ENCODE assay signal across 15 cellular contexts in genomic region chr19:49667473-49667872, GRCh38. TPM values are rescaled to one million over a fixed set of nuclear protein-coding genes. Genes with fewer than 3 reads are reported as not detected.
DNase-seq lines count a peak whose midpoint lies in the region; ATAC-seq, FAIRE-seq and TF ChIP-seq lines count a peak whose summit lies in the region.
"Had no signal": no experiment of that assay in that cellular context is flagged by ENCODE, and none has a peak within 500 bp of the region (broad histone marks: within the 10 kb centered on the region; RNA-seq: fewer than 3 reads in every experiment).

No MANE protein-coding gene starts in this region.

- H3K27ac ChIP-seq in OCI-LY7 (ENCODE audit: low read depth, low read length, poor library complexity, severe bottlenecking) (no peak overlapping the region), K562 (ENCODE audit: extremely low read depth, low read depth, low read length) (peak overlapping the region; percentile 91)

- TF ChIP-seq POLR2A in K562 (conservative IDR thresholded peaks at IDR 0.05), result no peak

- ATAC-seq in K562, result no peak

- H2AFZ ChIP-seq in OCI-LY7 (ENCODE audit: low read length) (no peak overlapping the region), K562 (ENCODE audit: low read depth, low read length) (no peak overlapping the region)

- POLR2A ChIA-PET in OCI-LY7 (lab: Charles Lee) (interaction anchor here (0.6 kb wide), 1 partner anchor 140 kb away, joined by 3 read pairs; the partner anchor contains the start of gene RCN3), K562 (lab: Yijun Ruan, JAX) (interaction anchor here (5.2 to 6.1 kb wide), 2 partner anchors 9 to 11 kb away, joined by 28 to 35 read pairs; partner anchors contain the start of gene PRMT1)

- FAIRE-seq in K562 (lab: Jason Lieb, UNC), result peak; percentile 40
- FAIRE-seq: G401.6 had no signal

- H3K9me2 ChIP-seq in OCI-LY7 (ENCODE audit: insufficient read depth, low read length), result no peaks in the 10 kb centered on the region
- H3K9me2 ChIP-seq: SK-N-SH had no signal

- peaks cover 19% of the 10 kb centered on the region for H3K36me3 Mint-ChIP-seq in activated naive CD4-positive, alpha-beta T cell treated with anti-CD3 and anti-CD28 coated beads for 36 hours (ENCODE audit: low read depth)

- CTCF ChIA-PET in activated naive CD4-positive, alpha-beta T cell treated with anti-CD3 and anti-CD28 coated beads for 36 hours (lab: Charles Lee), result interaction anchor here (1.4 kb wide), 1 partner anchor 13 kb away, joined by 3 read pairs; no protein-coding TSS in a partner anchor
- CTCF ChIA-PET in OCI-LY7 (lab: Charles Lee; ENCODE audit: unreplicated experiment), result no interaction called here
- CTCF ChIA-PET in K562 (lab: Yijun Ruan, JAX; ENCODE audit: low intra/inter-chr PET ratio), result no interaction called here

- in situ Hi-C loops in K562 (cut with MboI), result no loop called here

- H3K79me2 ChIP-seq in OCI-LY7 (ENCODE audit: insufficient read depth, low read depth, low read length), result peaks cover 34% of the 10 kb centered on the region
- peaks cover 58% of the 10 kb centered on the region for H3K79me2 ChIP-seq in K562 (ENCODE audit: control insufficient read depth, insufficient read depth, low read length)

- no peak for TF ChIP-seq EP300 in K562 (IDR thresholded peaks at IDR 0.05; ENCODE audit: low read length)

- no peak for DNase-seq in activated naive CD4-positive, alpha-beta T cell treated with anti-CD3 and anti-CD28 coated beads for 36 hours
- DNase-seq in activated naive CD4-positive, alpha-beta T cell treated with anti-CD3 and anti-CD28 coated beads, Interleukin-2, amount 50 U/mL, for 16 hours, result no peak
- no peak for DNase-seq in OCI-LY7 (ENCODE audit: low spot score)
- peak in 1 of 4 experiments; percentile 31 for DNase-seq in K562 (ENCODE audit: extremely low read depth in 1 of 4, low spot score in 3 of 4)
- no peak for DNase-seq in NCI-H82 treated with DMSO at 0.1 percent for 48 hours (lab: John Stamatoyannopoulos, UW; ENCODE audit: unreplicated experiment)
- DNase-seq in NCI-H2081 treated with DMSO at 0.1 percent for 48 hours (lab: John Stamatoyannopoulos, UW), result no peak
- DNase-seq in iPS-NIHi11 (ENCODE audit: low spot score), result no peak
- DNase-seq: activated CD4-positive, CD25-positive, alpha-beta regulatory T cell treated with anti-CD3 and anti-CD28 coated beads, Interleukin-2, amount 50 U/mL, for 72 hours; NCI-H1694 treated with DMSO at 0.1 percent for 48 hours; NCI-H69; SK-N-SH; stimulated activated CD4-positive, alpha-beta T cell treated with anti-CD3 and anti-CD28 coated beads, Interleukin-2, amount 100 ng/mL, for 24 hours; stimulated activated naive CD4-positive, alpha-beta T cell had no signal

- TF ChIP-seq CTCF in OCI-LY7 (conservative IDR thresholded peaks at IDR 0.05; ENCODE audit: low read length) (no peak), K562 (IDR thresholded peaks at IDR 0.05 in 2 of 3, conservative IDR thresholded peaks at IDR 0.05 in 1 of 3; ENCODE audit: insufficient read depth in 2 of 3, low read depth in 1 of 3, low read length in 3 of 3) (no peak)

- H3K27me3 ChIP-seq in K562 (ENCODE audit: control insufficient read depth in 2 of 2, insufficient read depth in 2 of 2, low read length in 2 of 2), result no peaks in the 10 kb centered on the region
- no peaks in the 10 kb centered on the region for H3K27me3 ChIP-seq in skeletal muscle satellite cell (ENCODE audit: control insufficient read depth, insufficient read depth, low read length)

- H3K36me3 ChIP-seq in OCI-LY7 (ENCODE audit: insufficient read depth, low read length) (peaks cover 28% of the 10 kb centered on the region), K562 (ENCODE audit: control insufficient read depth, insufficient read depth, low read length) (peaks cover 56% of the 10 kb centered on the region), skeletal muscle satellite cell (ENCODE audit: insufficient read depth, low read length) (peaks cover 11% of the 10 kb centered on the region)

- H3K4me3 Mint-ChIP-seq in activated naive CD4-positive, alpha-beta T cell treated with anti-CD3 and anti-CD28 coated beads for 36 hours, result peak overlapping the region; percentile 98

- peaks cover 29% of the 10 kb centered on the region for H3K4me1 ChIP-seq in OCI-LY7 (ENCODE audit: insufficient read depth, low read length, poor library complexity, severe bottlenecking)
- peaks cover 16 to 35% of the 10 kb centered on the region in 2 experiments; a peak in 4 of 5 replicates for H3K4me1 ChIP-seq in K562 (replicated peaks in 1 of 2; ENCODE audit: control insufficient read depth in 2 of 2, insufficient read depth in 2 of 2, low read length in 2 of 2)
- H3K4me1 ChIP-seq in skeletal muscle satellite cell (ENCODE audit: control insufficient read depth, insufficient read depth, low read length), result peaks cover 27% of the 10 kb centered on the region

- H4K20me1 ChIP-seq in OCI-LY7 (ENCODE audit: insufficient read depth, low read length) (no peaks in the 10 kb centered on the region), K562 (replicated peaks; ENCODE audit: control insufficient read depth, insufficient read depth, low read length) (peaks cover 6% of the 10 kb centered on the region; the same call in 1 of the 2 replicates)

- no TSS peak for BruUV-seq in OCI-LY7 (replicated peaks; lab: Mats Ljungman, UMichigan)
- BruUV-seq in K562 (replicated peaks; lab: Mats Ljungman, UMichigan), result no TSS peak

- intact Hi-C loops in activated naive CD4-positive, alpha-beta T cell treated with anti-CD3 and anti-CD28 coated beads for 36 hours (cut with micrococcal nuclease), result no loop called here
- intact Hi-C loops in OCI-LY7 (cut with micrococcal nuclease; ENCODE audit: unreplicated experiment), result no loop called here
- intact Hi-C loops in K562 (cut with micrococcal nuclease), result no loop called here

- no peak for TF ChIP-seq RAD21 in K562 (CRISPR knock-in tag; conservative IDR thresholded peaks at IDR 0.05 in 1 of 2, IDR thresholded peaks at IDR 0.05 in 1 of 2)

- H3K4me2 ChIP-seq in OCI-LY7 (ENCODE audit: low read length) (peak overlapping the region; percentile 98), K562 (ENCODE audit: insufficient read depth, low read length) (peak overlapping the region; percentile 99), skeletal muscle satellite cell (ENCODE audit: low read length) (peak overlapping the region; percentile 95)

- H3K9me1 ChIP-seq in K562 (ENCODE audit: control insufficient read depth, insufficient read depth, low read length), result no peaks in the 10 kb centered on the region

- no peaks in the 10 kb centered on the region for H3K27me3 Mint-ChIP-seq in activated naive CD4-positive, alpha-beta T cell treated with anti-CD3 and anti-CD28 coated beads for 36 hours (ENCODE audit: low read depth)

- no peaks in the 10 kb centered on the region for H3K9me3 Mint-ChIP-seq in activated naive CD4-positive, alpha-beta T cell treated with anti-CD3 and anti-CD28 coated beads for 36 hours

- no peaks in the 10 kb centered on the region for H3K9me3 ChIP-seq in OCI-LY7 (ENCODE audit: low read length)
- H3K9me3 ChIP-seq in K562 (replicated peaks; ENCODE audit: control insufficient read depth, insufficient read depth, low read depth, low read length), result no peaks in the 10 kb centered on the region
- H3K9me3 ChIP-seq in skeletal muscle satellite cell (replicated peaks; ENCODE audit: low read length), result no peaks in the 10 kb centered on the region
- H3K9me3 ChIP-seq: SK-N-SH had no signal

- 70% methylated on average over 2 of the region's 2 CpGs for WGBS in K562 (ENCODE audit: insufficient coverage, low coverage, missing lambda C conversion rate)

- peak overlapping the region; percentile 94 to 98 for H3K9ac ChIP-seq in K562 (ENCODE audit: insufficient read depth in 1 of 2, low read depth in 2 of 2, low read length in 2 of 2)
- no peak overlapping the region for H3K9ac ChIP-seq in skeletal muscle satellite cell (ENCODE audit: low read depth, low read length)

- peaks cover 39% of the 10 kb centered on the region for H3K4me1 Mint-ChIP-seq in activated naive CD4-positive, alpha-beta T cell treated with anti-CD3 and anti-CD28 coated beads for 36 hours (ENCODE audit: low read depth)

- no peak overlapping the region for H3K27ac Mint-ChIP-seq in activated naive CD4-positive, alpha-beta T cell treated with anti-CD3 and anti-CD28 coated beads for 36 hours

- peak overlapping the region; percentile 90 for H3K4me3 ChIP-seq in OCI-LY7 (ENCODE audit: low read depth, low read length, poor library complexity, severe bottlenecking)
- H3K4me3 ChIP-seq in K562, result peak overlapping the region; percentile 81
- no peak overlapping the region for H3K4me3 ChIP-seq in skeletal muscle satellite cell (ENCODE audit: low read length)

RNA-seq across cellular contexts. Expression of gene BCL2L12, which starts 1.7 kb away (rescaled TPM):
- 10 to 100 TPM; 70.5 to 75.6 TPM for total RNA-seq in activated naive CD4-positive, alpha-beta T cell treated with anti-CD3 and anti-CD28 coated beads for 36 hours
- 38.9 and 41.3 TPM in 2 replicates for total RNA-seq in OCI-LY7 (2014; rRNA removed; shearing (Covaris generic))
- total RNA-seq in OCI-LY7 (2022) (65.4 and 75.5 TPM in 2 replicates), K562 (2014; rRNA removed) (128 and 169 TPM in 2 replicates), K562 (2014; rRNA removed; fragmentation: Illumina TruSeq; extraction: Trizol) (17.0 and 18.8 TPM in 2 replicates), K562 (2015; rRNA removed; fragmentation: Illumina TruSeq; extraction: Trizol) (26.5 and 29.4 TPM in 2 replicates), K562 (2021) (183 and 185 TPM in 2 replicates)
- total RNA-seq in K562 (2011; cell fraction: chromatin; rRNA removed; ENCODE audit: low replicate concordance), result 31.5 and 83.3 TPM in 2 replicates
- total RNA-seq in K562 (2011; cell fraction: nucleolus; rRNA removed), result 79.4 and 85.7 TPM in 2 replicates
- 47.0 and 50.7 TPM in 2 replicates for total RNA-seq in K562 (2011; cell fraction: nucleoplasm; rRNA removed)
- polyA plus RNA-seq in K562 (2011; rRNA removed) (81.2 and 95.3 TPM in 2 replicates), K562 (2014; fragmentation: Illumina TruSeq; extraction: Trizol) (85.6 and 184 TPM in 2 replicates), K562 (2014; fragmentation: Nextera tagmentation; extraction: Ambion mirVana) (1 to 10 TPM; 7.4 to 7.5 TPM), K562 (2014; rRNA removed) (263 and 282 TPM in 2 replicates)
- 132 and 350 TPM in 2 replicates for polyA plus RNA-seq in K562 (2011; cell fraction: cytosol; rRNA removed)
- 132 and 212 TPM in 2 replicates for polyA plus RNA-seq in K562 (2011; cell fraction: nucleus; rRNA removed)
- polyA plus RNA-seq in K562 (2012), result 164 and 177 TPM in 2 replicates
- polyA minus RNA-seq in K562 (2011; rRNA and poly(A)+ RNA removed), result 8.8 and 10.7 TPM in 2 replicates
- polyA minus RNA-seq in K562 (2011; cell fraction: cytosol; rRNA and poly(A)+ RNA removed), result 29.2 and 36.0 TPM in 2 replicates
- polyA minus RNA-seq in K562 (2011; cell fraction: nucleus; rRNA and poly(A)+ RNA removed), result 22.6 and 24.0 TPM in 2 replicates
- total RNA-seq in skeletal muscle satellite cell (2012; rRNA removed), result 5.3 and 9.0 TPM in 2 replicates

RNA-seq across cellular contexts. Expression of gene IRF3, which starts 1.8 kb away (rescaled TPM):
- 10 to 100 TPM; 85.2 to 97.8 TPM for total RNA-seq in activated naive CD4-positive, alpha-beta T cell treated with anti-CD3 and anti-CD28 coated beads for 36 hours
- total RNA-seq in OCI-LY7 (2014; rRNA removed; shearing (Covaris generic)), result 116 and 117 TPM in 2 replicates
- 96.6 and 98.5 TPM in 2 replicates for total RNA-seq in OCI-LY7 (2022)
- total RNA-seq in K562 (2011; cell fraction: chromatin; rRNA removed; ENCODE audit: low replicate concordance), result 63.4 and 152 TPM in 2 replicates
- total RNA-seq in K562 (2011; cell fraction: nucleolus; rRNA removed), result 90.7 and 93.9 TPM in 2 replicates
- total RNA-seq in K562 (2011; cell fraction: nucleoplasm; rRNA removed), result 78.8 and 106 TPM in 2 replicates
- total RNA-seq in K562 (2014; rRNA removed), result 113 and 160 TPM in 2 replicates
- 28.5 and 40.9 TPM in 2 replicates for total RNA-seq in K562 (2014; rRNA removed; fragmentation: Illumina TruSeq; extraction: Trizol)
- total RNA-seq in K562 (2015; rRNA removed; fragmentation: Illumina TruSeq; extraction: Trizol), result 64.0 and 65.4 TPM in 2 replicates
- 125 and 132 TPM in 2 replicates for total RNA-seq in K562 (2021)
- 54.5 and 66.4 TPM in 2 replicates for polyA plus RNA-seq in K562 (2011; rRNA removed)
- 56.8 and 134 TPM in 2 replicates for polyA plus RNA-seq in K562 (2011; cell fraction: cytosol; rRNA removed)
- 106 and 215 TPM in 2 replicates for polyA plus RNA-seq in K562 (2011; cell fraction: nucleus; rRNA removed)
- polyA plus RNA-seq in K562 (2012), result 119 and 139 TPM in 2 replicates
- 118 and 119 TPM in 2 replicates for polyA plus RNA-seq in K562 (2014; fragmentation: Illumina TruSeq; extraction: Trizol)
- polyA plus RNA-seq in K562 (2014; fragmentation: Nextera tagmentation; extraction: Ambion mirVana), result 10 to 100 TPM in 1 of 2 experiments, 1 to 10 TPM in 1; 7.5 to 11.6 TPM
- 118 and 145 TPM in 2 replicates for polyA plus RNA-seq in K562 (2014; rRNA removed)
- 11.1 and 16.9 TPM in 2 replicates for polyA minus RNA-seq in K562 (2011; rRNA and poly(A)+ RNA removed)
- 36.4 and 44.4 TPM in 2 replicates for polyA minus RNA-seq in K562 (2011; cell fraction: cytosol; rRNA and poly(A)+ RNA removed)
- polyA minus RNA-seq in K562 (2011; cell fraction: nucleus; rRNA and poly(A)+ RNA removed), result 13.9 and 17.5 TPM in 2 replicates
- total RNA-seq in skeletal muscle satellite cell (2012; rRNA removed), result 36.5 and 38.7 TPM in 2 replicates

RNA-seq across cellular contexts. Expression of gene PRMT1, which starts 9.6 kb away (rescaled TPM):
- total RNA-seq in activated naive CD4-positive, alpha-beta T cell treated with anti-CD3 and anti-CD28 coated beads for 36 hours, result 100 to 1,000 TPM; 380 to 394 TPM
- total RNA-seq in OCI-LY7 (2014; rRNA removed; shearing (Covaris generic)), result 403 and 412 TPM in 2 replicates
- 266 and 285 TPM in 2 replicates for total RNA-seq in OCI-LY7 (2022)
- 329 and 693 TPM in 2 replicates for total RNA-seq in K562 (2011; cell fraction: chromatin; rRNA removed; ENCODE audit: low replicate concordance)
- 420 and 469 TPM in 2 replicates for total RNA-seq in K562 (2011; cell fraction: nucleolus; rRNA removed)
- total RNA-seq in K562 (2011; cell fraction: nucleoplasm; rRNA removed), result 336 and 338 TPM in 2 replicates
- 371 and 483 TPM in 2 replicates for total RNA-seq in K562 (2014; rRNA removed)
- total RNA-seq in K562 (2014; rRNA removed; fragmentation: Illumina TruSeq; extraction: Trizol), result 132 and 169 TPM in 2 replicates
- 326 and 337 TPM in 2 replicates for total RNA-seq in K562 (2015; rRNA removed; fragmentation: Illumina TruSeq; extraction: Trizol)
- total RNA-seq in K562 (2021), result 324 and 326 TPM in 2 replicates
- polyA plus RNA-seq in K562 (2011; rRNA removed), result 407 and 436 TPM in 2 replicates
- 562 and 863 TPM in 2 replicates for polyA plus RNA-seq in K562 (2011; cell fraction: cytosol; rRNA removed)
- polyA plus RNA-seq in K562 (2011; cell fraction: nucleus; rRNA removed), result 575 and 667 TPM in 2 replicates
- 194 and 423 TPM in 2 replicates for polyA plus RNA-seq in K562 (2012)
- polyA plus RNA-seq in K562 (2014; fragmentation: Illumina TruSeq; extraction: Trizol), result 446 and 465 TPM in 2 replicates
- polyA plus RNA-seq in K562 (2014; fragmentation: Nextera tagmentation; extraction: Ambion mirVana), result 10 to 100 TPM; 13.3 to 74.0 TPM
- polyA plus RNA-seq in K562 (2014; rRNA removed), result 464 and 510 TPM in 2 replicates
- polyA minus RNA-seq in K562 (2011; rRNA and poly(A)+ RNA removed), result 337 and 429 TPM in 2 replicates
- polyA minus RNA-seq in K562 (2011; cell fraction: cytosol; rRNA and poly(A)+ RNA removed), result 187 and 188 TPM in 2 replicates
- 171 and 244 TPM in 2 replicates for polyA minus RNA-seq in K562 (2011; cell fraction: nucleus; rRNA and poly(A)+ RNA removed)
- 303 and 305 TPM in 2 replicates for total RNA-seq in skeletal muscle satellite cell (2012; rRNA removed)

RNA-seq across cellular contexts. Expression of gene ADM5, which starts 21.9 kb away (rescaled TPM):
- total RNA-seq in activated naive CD4-positive, alpha-beta T cell treated with anti-CD3 and anti-CD28 coated beads for 36 hours, result 1 to 10 TPM; 1.4 to 1.8 TPM
- 11.8 and 16.5 TPM in 2 replicates for total RNA-seq in OCI-LY7 (2014; rRNA removed; shearing (Covaris generic))
- total RNA-seq in OCI-LY7 (2022) (15.3 and 17.9 TPM in 2 replicates), K562 (2014; rRNA removed) (2.4 and 2.7 TPM in 2 replicates), K562 (2014; rRNA removed; fragmentation: Illumina TruSeq; extraction: Trizol) (0.32 and 0.47 TPM in 2 replicates), K562 (2015; rRNA removed; fragmentation: Illumina TruSeq; extraction: Trizol) (1.9 and 2.4 TPM in 2 replicates), K562 (2021) (5.4 and 7.0 TPM in 2 replicates)
- 13.0 and 50.8 TPM in 2 replicates for total RNA-seq in K562 (2011; cell fraction: chromatin; rRNA removed; ENCODE audit: low replicate concordance)
- total RNA-seq in K562 (2011; cell fraction: nucleolus; rRNA removed), result 29.6 and 33.4 TPM in 2 replicates
- total RNA-seq in K562 (2011; cell fraction: nucleoplasm; rRNA removed), result 21.0 and 23.9 TPM in 2 replicates
- polyA plus RNA-seq in K562 (2011; rRNA removed) (1.3 and 2.2 TPM in 2 replicates), K562 (2014; fragmentation: Illumina TruSeq; extraction: Trizol) (2.1 and 2.7 TPM in 2 replicates), K562 (2014; fragmentation: Nextera tagmentation; extraction: Ambion mirVana) (under 1 TPM in 1 of 2 experiments, not detected in 1; 0.13 TPM), K562 (2014; rRNA removed) (5.7 and 8.4 TPM in 2 replicates)
- 1.8 and 4.7 TPM in 2 replicates for polyA plus RNA-seq in K562 (2011; cell fraction: cytosol; rRNA removed)
- polyA plus RNA-seq in K562 (2011; cell fraction: nucleus; rRNA removed), result 24.4 and 55.5 TPM in 2 replicates
- polyA plus RNA-seq in K562 (2012), result 3.6 and 4.4 TPM in 2 replicates
- polyA minus RNA-seq in K562 (2011; rRNA and poly(A)+ RNA removed), result 0.15 and 0.60 TPM in 2 replicates
- polyA minus RNA-seq in K562 (2011; cell fraction: cytosol; rRNA and poly(A)+ RNA removed), result 1.0 and 1.3 TPM in 2 replicates
- 6.1 and 6.9 TPM in 2 replicates for polyA minus RNA-seq in K562 (2011; cell fraction: nucleus; rRNA and poly(A)+ RNA removed)
- 0.25 and 1.1 TPM in 2 replicates for total RNA-seq in skeletal muscle satellite cell (2012; rRNA removed)

RNA-seq across cellular contexts. Expression of gene CPT1C, which starts 23.4 kb away (rescaled TPM):
- under 1 TPM; 0.32 to 0.48 TPM for total RNA-seq in activated naive CD4-positive, alpha-beta T cell treated with anti-CD3 and anti-CD28 coated beads for 36 hours
- 0.23 and 0.95 TPM in 2 replicates for total RNA-seq in OCI-LY7 (2014; rRNA removed; shearing (Covaris generic))
- 0.86 and 2.6 TPM in 2 replicates for total RNA-seq in OCI-LY7 (2022)
- total RNA-seq in K562 (2011; cell fraction: chromatin; rRNA removed; ENCODE audit: low replicate concordance), result 2.6 and 5.2 TPM in 2 replicates
- 3.6 and 3.7 TPM in 2 replicates for total RNA-seq in K562 (2011; cell fraction: nucleolus; rRNA removed)
- 1.8 and 3.9 TPM in 2 replicates for total RNA-seq in K562 (2011; cell fraction: nucleoplasm; rRNA removed)
- 2.5 and 2.7 TPM in 2 replicates for total RNA-seq in K562 (2014; rRNA removed)
- 1.9 and 3.0 TPM in 2 replicates for total RNA-seq in K562 (2014; rRNA removed; fragmentation: Illumina TruSeq; extraction: Trizol)
- 2.1 and 2.8 TPM in 2 replicates for total RNA-seq in K562 (2015; rRNA removed; fragmentation: Illumina TruSeq; extraction: Trizol)
- 3.1 and 4.4 TPM in 2 replicates for total RNA-seq in K562 (2021)
- polyA plus RNA-seq in K562 (2011; rRNA removed), result 1.9 and 3.6 TPM in 2 replicates
- 4.7 and 7.4 TPM in 2 replicates for polyA plus RNA-seq in K562 (2011; cell fraction: cytosol; rRNA removed)
- 3.6 and 4.2 TPM in 2 replicates for polyA plus RNA-seq in K562 (2011; cell fraction: nucleus; rRNA removed)
- polyA plus RNA-seq in K562 (2012), result 5.1 and 6.1 TPM in 2 replicates
- polyA plus RNA-seq in K562 (2014; fragmentation: Illumina TruSeq; extraction: Trizol), result 4.8 and 5.1 TPM in 2 replicates
- polyA plus RNA-seq in K562 (2014; fragmentation: Nextera tagmentation; extraction: Ambion mirVana), result 10 to 100 TPM; 11.5 to 12.3 TPM
- 2.1 and 4.0 TPM in 2 replicates for polyA plus RNA-seq in K562 (2014; rRNA removed)
- polyA minus RNA-seq in K562 (2011; rRNA and poly(A)+ RNA removed), result 0.53 and 0.96 TPM in 2 replicates
- polyA minus RNA-seq in K562 (2011; cell fraction: cytosol; rRNA and poly(A)+ RNA removed), result not detected in 2 replicates
- polyA minus RNA-seq in K562 (2011; cell fraction: nucleus; rRNA and poly(A)+ RNA removed), result 0.27 and 2.1 TPM in 2 replicates
- 5.7 and 11.4 TPM in 2 replicates for total RNA-seq in skeletal muscle satellite cell (2012; rRNA removed)
